Comparison of ENCODE assay signal across 8 cellular contexts in genomic region chr6:42880240-42880817, GRCh38. TPM values are rescaled to one million over a fixed set of nuclear protein-coding genes. Genes with fewer than 3 reads are reported as not detected.
A peak's percentile ranks its signal among the peaks of the same experiment; 100 is the strongest.
DNase-seq lines count a peak whose midpoint lies in the region; FAIRE-seq and TF ChIP-seq lines count a peak whose summit lies in the region.
"Not testable (repeated sequence)": the region's sequence is repeated elsewhere in the genome, so short reads cannot be mapped to it uniquely, and the experiment has no call there.

No MANE protein-coding gene starts in this region.

- 20% methylated on average over 25 of the region's 25 CpGs for WGBS in HUES64

- not testable (repeated sequence) for H3K27me3 Mint-ChIP-seq in neural progenitor cell (ENCODE audit: insufficient read depth, low read depth)

- peaks cover 18% of the 10 kb centered on the region for H3K36me3 Mint-ChIP-seq in neural progenitor cell

- DNase-seq in ascending aorta (ENCODE audit: low spot score in 2 of 2); epithelial cell of esophagus (ENCODE audit: low read depth); kidney; neural progenitor cell (ENCODE audit: low spot score): not testable (repeated sequence)

- FAIRE-seq in kidney (lab: Jason Lieb, UNC), result not testable (repeated sequence)

- H3K27ac Mint-ChIP-seq in neural progenitor cell, result peak overlapping the region; percentile 100

- H3K4me1 ChIP-seq in BLaER1 (peaks cover 33% of the 10 kb centered on the region), ascending aorta (peaks cover 5 to 18% of the 10 kb centered on the region in 2 donors), stomach smooth muscle (ENCODE audit: control insufficient read depth, insufficient read depth, low read length) (peaks cover 18% of the 10 kb centered on the region)
- not testable (repeated sequence) for H3K4me1 ChIP-seq in HUES64 (ENCODE audit: insufficient read depth, low read length); kidney (ENCODE audit: control insufficient read depth in 1 of 2, insufficient read depth in 1 of 2, low read depth in 1 of 2, low read length in 2 of 2); neural progenitor cell

- not testable (repeated sequence) for H3K9me3 Mint-ChIP-seq in neural progenitor cell

- peaks cover 44% of the 10 kb centered on the region for H3K36me3 ChIP-seq in BLaER1
- H3K36me3 ChIP-seq in HUES64 (ENCODE audit: insufficient read depth, low read length), result peaks cover 43% of the 10 kb centered on the region
- peaks cover 35 to 36% of the 10 kb centered on the region in 2 donors for H3K36me3 ChIP-seq in ascending aorta
- peaks cover 17 to 23% of the 10 kb centered on the region in 2 donors for H3K36me3 ChIP-seq in kidney (ENCODE audit: control insufficient read depth in 1 of 2, insufficient read depth in 2 of 2, low read length in 2 of 2)
- not testable (repeated sequence) for H3K36me3 ChIP-seq in neural progenitor cell
- H3K36me3 ChIP-seq in stomach smooth muscle (ENCODE audit: control insufficient read depth in 2 of 2, insufficient read depth in 2 of 2, low read length in 2 of 2), result peaks cover 20 to 23% of the 10 kb centered on the region in 2 donors

- H3K9ac ChIP-seq in BLaER1 (peak overlapping the region; percentile 99), HUES64 (ENCODE audit: low read depth, low read length) (peak overlapping the region; percentile 93), kidney (ENCODE audit: low read length in 2 of 2) (peak overlapping the region; percentile 86 to 93), neural progenitor cell (peak overlapping the region; percentile 97), stomach smooth muscle (ENCODE audit: low read length in 2 of 2) (peak overlapping the region; percentile 90 to 99)

- not testable (repeated sequence) for H3K9me3 ChIP-seq in BLaER1; HUES64 (ENCODE audit: insufficient read depth, low read depth, low read length); ascending aorta; kidney (ENCODE audit: control insufficient read depth in 1 of 2, low read length in 2 of 2); neural progenitor cell (ENCODE audit: low read depth); stomach smooth muscle (ENCODE audit: control insufficient read depth in 2 of 2, low read length in 2 of 2)

- intact Hi-C loops in ascending aorta (cut with DNase I); kidney (cut with DNase I): not testable (repeated sequence)

- H3K4me2 ChIP-seq in BLaER1, result peak overlapping the region; percentile 88
- peak overlapping the region; percentile 77 for H3K4me2 ChIP-seq in neural progenitor cell

- H3F3A ChIP-seq in neural progenitor cell (ENCODE audit: low read depth), result peaks cover 35% of the 10 kb centered on the region

- H3K4me3 ChIP-seq in BLaER1 (peak overlapping the region; percentile 86), HUES64 (ENCODE audit: low read length) (peak overlapping the region; percentile 88), ascending aorta (peak overlapping the region; percentile 65 to 66), epithelial cell of esophagus (ENCODE audit: low read length) (peak overlapping the region; percentile 99), kidney (ENCODE audit: low read length in 2 of 2) (peak overlapping the region; percentile 93 to 100), neural progenitor cell (peak overlapping the region; percentile 86), stomach smooth muscle (ENCODE audit: low read length in 2 of 2) (peak overlapping the region; percentile 77 to 96)

- H3K4me3 Mint-ChIP-seq in neural progenitor cell, result peak overlapping the region; percentile 99

- H3K79me2 ChIP-seq in neural progenitor cell (ENCODE audit: low read depth), result peaks cover 46% of the 10 kb centered on the region

- H3K27me3 ChIP-seq in BLaER1; HUES64 (ENCODE audit: insufficient read depth, low read length); ascending aorta; neural progenitor cell; stomach smooth muscle (ENCODE audit: control insufficient read depth in 1 of 2, insufficient read depth in 2 of 2, low read length in 2 of 2): not testable (repeated sequence)

- peaks cover 45% of the 10 kb centered on the region for H4K20me1 ChIP-seq in BLaER1
- H4K20me1 ChIP-seq in neural progenitor cell (ENCODE audit: low read depth), result not testable (repeated sequence)

- not testable (repeated sequence) for TF ChIP-seq CTCF in VCaP (conservative IDR thresholded peaks at IDR 0.05); ascending aorta (IDR thresholded peaks at IDR 0.05); epithelial cell of esophagus (IDR thresholded peaks at IDR 0.05; ENCODE audit: insufficient read depth, low read depth, low read length, missing control alignments); kidney (IDR thresholded peaks at IDR 0.05; ENCODE audit: borderline replicate concordance, extremely low read depth, insufficient read depth); neural progenitor cell (IDR thresholded peaks at IDR 0.05)

- peak overlapping the region; percentile 98 for H3K27ac ChIP-seq in BLaER1
- H3K27ac ChIP-seq in HUES64 (ENCODE audit: low read depth, low read length), result peak overlapping the region; percentile 92
- peak overlapping the region; percentile 96 for H3K27ac ChIP-seq in VCaP
- peak overlapping the region; percentile 85 to 95 for H3K27ac ChIP-seq in ascending aorta
- peak overlapping the region; percentile 85 to 93 for H3K27ac ChIP-seq in kidney (ENCODE audit: low read depth in 2 of 2, low read length in 2 of 2)
- peak overlapping the region; percentile 79 for H3K27ac ChIP-seq in neural progenitor cell
- H3K27ac ChIP-seq in stomach smooth muscle (ENCODE audit: low read length), result peak overlapping the region; percentile 95

- peaks cover 13% of the 10 kb centered on the region for H3K4me1 Mint-ChIP-seq in neural progenitor cell

- peak overlapping the region; percentile 94 for H2AFZ ChIP-seq in neural progenitor cell (replicated peaks)

RNA-seq across cellular contexts. Expression of gene RPL7L1, which starts 0.9 kb away (rescaled TPM):
- polyA plus RNA-seq in HUES64 (2013, experiment 1 of 2), result 83.3 TPM
- 84.5 TPM for polyA plus RNA-seq in HUES64 (2013, experiment 2 of 2)
- total RNA-seq in ascending aorta (34.8 TPM), kidney (80.7 TPM), neural progenitor cell (ENCODE audit: low replicate concordance) (92.0 and 106 TPM in 2 replicates)
- 47.0 TPM for polyA plus RNA-seq in kidney (ENCODE audit: insufficient read depth, low read depth, low replicate concordance)

RNA-seq across cellular contexts. Expression of gene PTCRA, which starts 35.5 kb away (rescaled TPM):
- polyA plus RNA-seq in HUES64 (2013, experiment 1 of 2), result not detected
- not detected for polyA plus RNA-seq in HUES64 (2013, experiment 2 of 2)
- not detected for total RNA-seq in ascending aorta
- not detected for total RNA-seq in kidney
- not detected for polyA plus RNA-seq in kidney (ENCODE audit: insufficient read depth, low read depth, low replicate concordance)
- total RNA-seq in neural progenitor cell (ENCODE audit: low replicate concordance), result not detected in 2 replicates

RNA-seq across cellular contexts. Expression of gene CNPY3, which starts 49.0 kb away (rescaled TPM):
- polyA plus RNA-seq in HUES64 (2013, experiment 1 of 2), result 52.7 TPM
- polyA plus RNA-seq in HUES64 (2013, experiment 2 of 2), result 58.8 TPM
- total RNA-seq in ascending aorta (49.6 TPM), kidney (49.9 TPM), neural progenitor cell (ENCODE audit: low replicate concordance) (38.0 and 65.4 TPM in 2 replicates)
- polyA plus RNA-seq in kidney (ENCODE audit: insufficient read depth, low read depth, low replicate concordance), result 40.1 TPM
